Comparison of ENCODE assay signal across 17 cellular contexts in the genomic region with DNA sequence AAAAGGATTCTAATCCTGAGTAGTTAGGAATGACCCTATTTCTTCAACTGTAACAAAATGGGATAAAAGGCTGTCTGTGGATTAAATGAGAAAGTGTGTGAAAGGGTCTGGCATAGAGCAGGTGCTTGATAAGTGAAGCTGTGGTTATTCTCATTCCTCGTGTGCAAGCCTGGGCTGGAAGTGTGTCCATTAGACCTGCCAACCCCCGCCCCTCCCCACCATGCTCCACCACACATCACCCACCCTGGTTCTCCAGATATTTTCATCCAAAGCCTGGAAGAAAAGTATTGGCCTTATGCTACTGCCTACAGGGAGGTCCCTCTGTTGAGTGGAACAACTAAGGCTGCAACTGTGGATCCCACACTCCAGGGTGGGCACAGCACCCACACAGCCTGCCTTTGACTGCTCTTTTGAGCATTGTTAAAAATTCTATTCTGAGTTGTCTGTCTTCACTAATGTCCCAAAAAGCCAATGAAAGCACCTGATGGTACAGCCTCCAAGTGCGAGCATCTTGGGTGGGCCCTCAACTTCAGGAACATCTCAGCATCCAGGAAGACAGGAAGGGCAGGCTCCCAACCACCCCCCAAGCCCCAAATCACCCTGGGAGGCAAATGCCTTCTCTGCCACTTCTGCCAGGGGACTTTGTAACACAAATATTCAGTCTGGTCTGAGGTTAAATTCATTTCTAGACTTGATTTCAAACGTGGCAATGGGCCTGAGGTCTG.
A peak's percentile ranks its signal among the peaks of the same experiment; 100 is the strongest.
DNase-seq lines count a peak whose midpoint lies in the region; ATAC-seq, FAIRE-seq and TF ChIP-seq lines count a peak whose summit lies in the region.
"Had no signal": no experiment of that assay in that cellular context is flagged by ENCODE, and none has a peak within 500 bp of the region (broad histone marks: within the 10 kb centered on the region; RNA-seq: fewer than 3 reads in every experiment).

No MANE protein-coding gene starts in this region.

- H3K36me3 Mint-ChIP-seq in chondrocyte (ENCODE audit: low read depth), result no peaks in the 10 kb centered on the region
- H3K36me3 Mint-ChIP-seq: brain had no signal

- H3K4me3 Mint-ChIP-seq in chondrocyte (ENCODE audit: unreplicated experiment), result no peak overlapping the region
- H3K4me3 Mint-ChIP-seq: brain had no signal

- no peak for TF ChIP-seq EP300 in A549 (IDR thresholded peaks at IDR 0.05)

- POLR2A ChIA-PET in A549 (lab: Yijun Ruan, JAX) (no interaction called here), HCT116 (lab: Charles Lee) (no interaction called here)

- no peak overlapping the region for H4K12ac ChIP-seq in trophoblast cell (ENCODE audit: low read depth, low read length)

- H3K36me3 ChIP-seq in HCT116 (ENCODE audit: control insufficient read depth in 1 of 2, insufficient read depth in 2 of 2, low read length in 2 of 2) (no peaks in the 10 kb centered on the region), trophoblast cell (ENCODE audit: control insufficient read depth in 1 of 2, insufficient read depth in 2 of 2, low read length in 2 of 2) (no peaks in the 10 kb centered on the region), WERI-Rb-1 (no peaks in the 10 kb centered on the region)
- H3K36me3 ChIP-seq: left lung had no signal

- H3K27me3 ChIP-seq in HCT116 (ENCODE audit: insufficient read depth, low read length) (no peaks in the 10 kb centered on the region), trophoblast cell (ENCODE audit: insufficient read depth, low read length) (no peaks in the 10 kb centered on the region), WERI-Rb-1 (ENCODE audit: insufficient read depth, low read depth, severe bottlenecking) (no peaks in the 10 kb centered on the region)
- H3K27me3 ChIP-seq: left lung, neutrophil had no signal

- H3K9ac ChIP-seq in HCT116 (ENCODE audit: low read length) (peak overlapping the region; percentile 40), trophoblast cell (ENCODE audit: low read length) (no peak overlapping the region)

- peak overlapping the region; percentile 71 for H2AK5ac ChIP-seq in trophoblast cell (ENCODE audit: low read length)

- CTCF ChIA-PET in A549 (lab: Yijun Ruan, JAX), result interaction anchor here (0.6 to 1.0 kb wide), 2 partner anchors 18 to 77 kb away, joined by 3 read pairs; no protein-coding TSS in a partner anchor
- CTCF ChIA-PET in HCT116 (lab: Charles Lee), result no interaction called here

- WGBS in A549 (ENCODE audit: missing lambda C conversion rate), result 66% methylated on average over 4 of the region's 4 CpGs
- no CpG with 5 or more reads among the region's 4 CpGs for WGBS in trophoblast cell (ENCODE audit: extremely low coverage, insufficient coverage, insufficient read length)

- peak overlapping the region; percentile 43 for H2BK12ac ChIP-seq in trophoblast cell (ENCODE audit: low read length)

- TF ChIP-seq POLR2A in A549 (IDR thresholded peaks at IDR 0.05; ENCODE audit: low read length) (no peak), HCT116 (IDR thresholded peaks at IDR 0.05; ENCODE audit: borderline replicate concordance, extremely low read depth, insufficient read depth, insufficient read length) (no peak)

- no peaks in the 10 kb centered on the region for H3K9me3 ChIP-seq in A549
- no peaks in the 10 kb centered on the region for H3K9me3 ChIP-seq in HCT116 (ENCODE audit: control insufficient read depth in 1 of 2, insufficient read depth in 1 of 2, low read depth in 1 of 2, low read length in 2 of 2)
- no peaks in the 10 kb centered on the region for H3K9me3 ChIP-seq in trophoblast cell (ENCODE audit: insufficient read depth, low read depth, low read length)
- H3K9me3 ChIP-seq in WERI-Rb-1 (ENCODE audit: severe bottlenecking), result no peaks in the 10 kb centered on the region
- H3K9me3 ChIP-seq: left lung, neutrophil had no signal

- no peaks in the 10 kb centered on the region for H3K27me3 Mint-ChIP-seq in chondrocyte (ENCODE audit: low read depth)
- H3K27me3 Mint-ChIP-seq: B cell had no signal

- H3K79me2 ChIP-seq in HCT116 (ENCODE audit: insufficient read depth, low read length) (no peaks in the 10 kb centered on the region), trophoblast cell (ENCODE audit: control insufficient read depth, insufficient read depth, low read length, poor library complexity) (no peaks in the 10 kb centered on the region)

- no TSS peak for BruUV-seq in HCT116 (replicated peaks; lab: Mats Ljungman, UMichigan)

- H3K4me1 Mint-ChIP-seq in chondrocyte (ENCODE audit: low read depth), result peaks cover 74% of the 10 kb centered on the region

- ATAC-seq in A549 (no peak), HCT116 (no peak), HG03108 (IDR thresholded peaks at IDR 0.05; ENCODE audit: unreplicated experiment) (no peak), HG03521 (IDR thresholded peaks at IDR 0.05; ENCODE audit: unreplicated experiment) (no peak), HG03378 (IDR thresholded peaks at IDR 0.05; ENCODE audit: unreplicated experiment) (no peak)

- H3K4ac ChIP-seq in trophoblast cell (ENCODE audit: low read depth, low read length), result peak overlapping the region; percentile 47

- H3K4me3 ChIP-seq in A549, result no peak overlapping the region
- H3K4me3 ChIP-seq in HCT116 (replicated peaks in 1 of 2; ENCODE audit: low read depth in 1 of 2, low read length in 2 of 2), result no peak overlapping the region
- H3K4me3 ChIP-seq in trophoblast cell (ENCODE audit: low read depth, low read length), result no peak overlapping the region
- no peak overlapping the region for H3K4me3 ChIP-seq in WERI-Rb-1 (ENCODE audit: low read depth, low read length)
- H3K4me3 ChIP-seq: left lung had no signal

- no peaks in the 10 kb centered on the region for H3K9me3 Mint-ChIP-seq in chondrocyte (ENCODE audit: low read depth)

- no peak for TF ChIP-seq CTCF in A549 (IDR thresholded peaks at IDR 0.05)
- no peak for TF ChIP-seq CTCF in HCT116 (IDR thresholded peaks at IDR 0.05 in 2 of 3, conservative IDR thresholded peaks at IDR 0.05 in 1 of 3; ENCODE audit: borderline replicate concordance in 1 of 3, insufficient read depth in 1 of 3, low read depth in 2 of 3, low read length in 2 of 3)
- no peak for TF ChIP-seq CTCF in chondrocyte (IDR thresholded peaks at IDR 0.05)
- no peak for TF ChIP-seq CTCF in WERI-Rb-1 (IDR thresholded peaks at IDR 0.05; ENCODE audit: low read depth, low read length)

- RAD21 ChIA-PET in HCT116 (lab: Charles Lee; ENCODE audit: low non-redundant PET in 1 of 2, low total read pairs in 2 of 2, uncharacterized antibody in 2 of 2, unreplicated experiment in 2 of 2), result no interaction called here

- H3K4me2 ChIP-seq in A549, result peak overlapping the region; percentile 5; the same call in 1 of the 3 replicates
- peak overlapping the region; percentile 75 for H3K4me2 ChIP-seq in HCT116 (ENCODE audit: low read length)
- no peak overlapping the region for H3K4me2 ChIP-seq in trophoblast cell (ENCODE audit: low read length)

- no peak overlapping the region for H3K14ac ChIP-seq in trophoblast cell (ENCODE audit: low read length)

- peak overlapping the region; percentile 61 for H4K8ac ChIP-seq in trophoblast cell (ENCODE audit: low read depth, low read length)

- H3K4me1 ChIP-seq in A549, result peaks cover 18% of the 10 kb centered on the region
- H3K4me1 ChIP-seq in HCT116 (ENCODE audit: control insufficient read depth in 1 of 2, insufficient read depth in 2 of 2, low read length in 2 of 2), result peaks cover 17 to 27% of the 10 kb centered on the region in 2 experiments
- peaks cover 4 to 9% of the 10 kb centered on the region in 2 experiments for H3K4me1 ChIP-seq in trophoblast cell (ENCODE audit: control insufficient read depth in 1 of 2, insufficient read depth in 2 of 2, low read length in 2 of 2)

- no peak for DNase-seq in A549 (ENCODE audit: low read depth in 1 of 2, low spot score in 1 of 2)
- DNase-seq in HCT116 (ENCODE audit: low read depth, low spot score), result no peak
- DNase-seq in chondrocyte (ENCODE audit: low spot score), result no peak
- DNase-seq in trophoblast cell, result no peak
- DNase-seq in WERI-Rb-1, result no peak
- DNase-seq: DND-41, KBM-7, left lung, NCI-H774, SIG-M5 had no signal

- peak overlapping the region; percentile 79 for H2BK120ac ChIP-seq in trophoblast cell (ENCODE audit: insufficient read depth, low read length, poor library complexity)

- peak overlapping the region; percentile 97 for H3K27ac Mint-ChIP-seq in chondrocyte (ENCODE audit: unreplicated experiment)

- TF ChIP-seq RAD21 in A549 (conservative IDR thresholded peaks at IDR 0.05 in 1 of 2, IDR thresholded peaks at IDR 0.05 in 1 of 2), result no peak
- no peak for TF ChIP-seq RAD21 in HCT116 (IDR thresholded peaks at IDR 0.05; ENCODE audit: low read depth)

- H2AFZ ChIP-seq in HCT116 (ENCODE audit: low read depth, low read length, poor library complexity, severe bottlenecking) (peak overlapping the region; percentile 85), trophoblast cell (ENCODE audit: insufficient read depth, low read length, poor library complexity) (no peak overlapping the region)

- no peaks in the 10 kb centered on the region for H3K9me2 ChIP-seq in HCT116 (ENCODE audit: insufficient read depth)

- H4K20me1 ChIP-seq in HCT116 (ENCODE audit: insufficient read depth), result no peaks in the 10 kb centered on the region

- no peak for FAIRE-seq in A549 (lab: Jason Lieb, UNC)
- FAIRE-seq: endometrium had no signal

- no peak overlapping the region for H2BK5ac ChIP-seq in trophoblast cell (ENCODE audit: low read depth, low read length, poor library complexity)

- no peak overlapping the region for H3K23ac ChIP-seq in trophoblast cell (ENCODE audit: low read length)

- H3K27ac ChIP-seq in A549 (peak overlapping the region; percentile 12 to 55; a peak in 3 of 6 replicates), HCT116 (ENCODE audit: low read depth, low read length) (peak overlapping the region; percentile 47; the same call in 1 of the 2 replicates), trophoblast cell (ENCODE audit: low read depth, low read length) (no peak overlapping the region), WERI-Rb-1 (no peak overlapping the region)
- H3K27ac ChIP-seq: left lung, neutrophil had no signal

- H4K91ac ChIP-seq in trophoblast cell (ENCODE audit: low read depth, low read length), result peak overlapping the region; percentile 73

- peaks cover 13% of the 10 kb centered on the region for H3K79me1 ChIP-seq in trophoblast cell (ENCODE audit: low read length)

- H3K18ac ChIP-seq in trophoblast cell (ENCODE audit: low read length), result no peak overlapping the region

- intact Hi-C loops in HCT116 (cut with micrococcal nuclease), result no loop called here

TF ChIP-seq in A549, 52 proteins besides CTCF, POLR2A, EP300 and RAD21:
- no peak for TF ChIP-seq MYC (IDR thresholded peaks at IDR 0.05; ENCODE audit: borderline replicate concordance, low read length)

TF ChIP-seq in HCT116, 20 proteins besides CTCF, POLR2A, EP300 and RAD21 (continues in another document):
- TF ChIP-seq YY1 (IDR thresholded peaks at IDR 0.05; ENCODE audit: extremely low read depth, insufficient replicate concordance, low read depth, low read length), result no peak

Comparison
In these comparisons a context has a peak if more than half of its experiments do, and no peak if none do; other contexts are left out.
1. H3K27ac ChIP-seq: peak in A549 (2 of 2) and HCT116 (single experiment); none in trophoblast cell (single experiment) and WERI-Rb-1 (single experiment).